In genomic region chr4:185470503-185471195, GRCh38 we compare ENCODE assay signal across 8 cellular contexts. TPM values are rescaled to one million over a fixed set of nuclear protein-coding genes. Genes with fewer than 3 reads are reported as not detected.
DNase-seq lines count a peak whose midpoint lies in the region; ATAC-seq and TF ChIP-seq lines count a peak whose summit lies in the region.

No MANE protein-coding gene starts in this region.

- H3K4me3 ChIP-seq in NB4 (ENCODE audit: low read depth, low read length) (peak overlapping the region; percentile 21), epithelial cell of esophagus (ENCODE audit: low read length) (peak overlapping the region; percentile 48), mucosa of rectum (ENCODE audit: low read length in 2 of 2) (peak overlapping the region; percentile 82 to 90), testis (peak overlapping the region; percentile 58 to 64)

- H3K4me1 Mint-ChIP-seq in activated CD8-positive, alpha-beta T cell treated with anti-CD3 and anti-CD28 coated beads for 36 hours (ENCODE audit: low read depth) = peaks cover 6% of the 10 kb centered on the region

- H3K9ac ChIP-seq in mucosa of rectum (ENCODE audit: low read depth in 1 of 2, low read length in 2 of 2) = peak overlapping the region; percentile 52 to 78

- DNase-seq in AG08395 (ENCODE audit: low spot score) (peak; percentile 40), NB4 (ENCODE audit: low read depth) (peak; percentile 25), epithelial cell of esophagus (ENCODE audit: low read depth) (peak; percentile 30), testis (peak; percentile 61)
- peak; percentile 47 for DNase-seq in activated CD8-positive, alpha-beta T cell treated with anti-CD3 and anti-CD28 coated beads for 36 hours

- no peaks in the 10 kb centered on the region for H3K36me3 Mint-ChIP-seq in activated CD8-positive, alpha-beta T cell treated with anti-CD3 and anti-CD28 coated beads for 36 hours (ENCODE audit: low read depth)

- CTCF ChIA-PET in activated CD8-positive, alpha-beta T cell treated with anti-CD3 and anti-CD28 coated beads for 36 hours (lab: Charles Lee) = no interaction called here

- POLR2A ChIA-PET in activated CD8-positive, alpha-beta T cell treated with anti-CD3 and anti-CD28 coated beads for 36 hours (lab: Charles Lee) = no interaction called here

- H3K27ac Mint-ChIP-seq in activated CD8-positive, alpha-beta T cell treated with anti-CD3 and anti-CD28 coated beads for 36 hours = no peak overlapping the region

- intact Hi-C loops in activated CD8-positive, alpha-beta T cell treated with anti-CD3 and anti-CD28 coated beads for 36 hours (cut with micrococcal nuclease) = loop anchor here (5.0 kb wide), 1 partner anchor 127 kb away; no protein-coding TSS in a partner anchor
- intact Hi-C loops in testis (cut with DNase I; ENCODE audit: low total_unique reads) = loop anchor here (10.0 kb wide), 1 partner anchor 124 kb away; no protein-coding TSS in a partner anchor

- H3K4me3 Mint-ChIP-seq in activated CD8-positive, alpha-beta T cell treated with anti-CD3 and anti-CD28 coated beads for 36 hours = peak overlapping the region; percentile 70

- H3K4me1 ChIP-seq in mucosa of rectum (ENCODE audit: control insufficient read depth in 2 of 2, insufficient read depth in 2 of 2, low read length in 2 of 2) = peaks cover 11 to 12% of the 10 kb centered on the region in 2 donors
- H3K4me1 ChIP-seq in testis = no peaks in the 10 kb centered on the region

- ATAC-seq in GM18502 (IDR thresholded peaks at IDR 0.05; ENCODE audit: poor library complexity, unreplicated experiment) = peak; percentile 23
- no peak for ATAC-seq in activated CD8-positive, alpha-beta T cell treated with anti-CD3 and anti-CD28 coated beads for 36 hours
- ATAC-seq in GM19463 (IDR thresholded peaks at IDR 0.05; ENCODE audit: unreplicated experiment) = no peak

- TF ChIP-seq CTCF in NB4 (IDR thresholded peaks at IDR 0.05; ENCODE audit: low read depth, low read length) (no peak), epithelial cell of esophagus (IDR thresholded peaks at IDR 0.05; ENCODE audit: insufficient read depth, low read depth, low read length, missing control alignments) (no peak), testis (IDR thresholded peaks at IDR 0.05) (no peak)
- no peak for TF ChIP-seq CTCF in activated CD8-positive, alpha-beta T cell treated with anti-CD3 and anti-CD28 coated beads for 36 hours (IDR thresholded peaks at IDR 0.05)

- H3K27me3 ChIP-seq in mucosa of rectum (ENCODE audit: control insufficient read depth in 2 of 2, insufficient read depth in 2 of 2, low read length in 2 of 2) (peaks cover 0 to 7% of the 10 kb centered on the region in 2 donors), testis (no peaks in the 10 kb centered on the region)

- no peak for TF ChIP-seq POLR2A in NB4 (IDR thresholded peaks at IDR 0.05; ENCODE audit: extremely low read depth, insufficient read length)
- no peak for TF ChIP-seq POLR2A in testis (IDR thresholded peaks at IDR 0.05)

- H3K36me3 ChIP-seq in mucosa of rectum (ENCODE audit: control insufficient read depth in 2 of 2, insufficient read depth in 2 of 2, low read length in 2 of 2) (no peaks in the 10 kb centered on the region), testis (ENCODE audit: low read depth, missing control alignments) (no peaks in the 10 kb centered on the region)

- H3K27ac ChIP-seq in mucosa of rectum (ENCODE audit: low read depth in 2 of 2, low read length in 2 of 2) (peak overlapping the region; percentile 54 to 63), testis (peak overlapping the region; percentile 65 to 75)

- H3K9me3 ChIP-seq in mucosa of rectum (ENCODE audit: control insufficient read depth in 2 of 2, low read length in 2 of 2) = no peaks in the 10 kb centered on the region
- no peaks in the 10 kb centered on the region for H3K9me3 ChIP-seq in testis

- H3K27me3 Mint-ChIP-seq in activated CD8-positive, alpha-beta T cell treated with anti-CD3 and anti-CD28 coated beads for 36 hours = peaks cover 16% of the 10 kb centered on the region

- no peaks in the 10 kb centered on the region for H3K9me3 Mint-ChIP-seq in activated CD8-positive, alpha-beta T cell treated with anti-CD3 and anti-CD28 coated beads for 36 hours

- 0 to 2% methylated on average over 24 to 30 of the region's 41 CpGs for WGBS in testis, 2 donors

RNA-seq across cellular contexts. Expression of gene CCDC110, which starts 0.9 kb away (rescaled TPM):
- under 1 TPM; 0.45 to 0.81 TPM for total RNA-seq in activated CD8-positive, alpha-beta T cell treated with anti-CD3 and anti-CD28 coated beads for 36 hours
- 10 to 100 TPM; 39.1 to 78.1 TPM for total RNA-seq in testis
- 28.1 TPM for polyA plus RNA-seq in testis (ENCODE audit: insufficient read depth, low read depth, low replicate concordance)

RNA-seq across cellular contexts. Expression of gene UFSP2, which starts 44.9 kb away (rescaled TPM):
- 10 to 100 TPM; 32.0 to 36.1 TPM for total RNA-seq in activated CD8-positive, alpha-beta T cell treated with anti-CD3 and anti-CD28 coated beads for 36 hours
- 10 to 100 TPM; 64.1 to 73.0 TPM for total RNA-seq in testis
- 71.3 TPM for polyA plus RNA-seq in testis (ENCODE audit: insufficient read depth, low read depth, low replicate concordance)

Comparison
In these comparisons a context has a peak if more than half of its experiments do, and no peak if none do; other contexts are left out.
1. H3K4me3 ChIP-seq: peak in every context shown above with its lines; median percentile 86 in mucosa of rectum; 61 in testis; 48 in epithelial cell of esophagus; 21 in NB4.
2. RNA of gene CCDC110, which starts 0.9 kb away (total RNA-seq): 39.1 to 78.1 TPM in testis; 0.45 to 0.81 TPM in activated CD8-positive, alpha-beta T cell treated with anti-CD3 and anti-CD28 coated beads for 36 hours; every median in the first group is over 10 times any median in the second.
3. Peak in every context shown above with its lines, with median percentiles within 50 percentile points of each other: DNase-seq.